In the genomic region with DNA sequence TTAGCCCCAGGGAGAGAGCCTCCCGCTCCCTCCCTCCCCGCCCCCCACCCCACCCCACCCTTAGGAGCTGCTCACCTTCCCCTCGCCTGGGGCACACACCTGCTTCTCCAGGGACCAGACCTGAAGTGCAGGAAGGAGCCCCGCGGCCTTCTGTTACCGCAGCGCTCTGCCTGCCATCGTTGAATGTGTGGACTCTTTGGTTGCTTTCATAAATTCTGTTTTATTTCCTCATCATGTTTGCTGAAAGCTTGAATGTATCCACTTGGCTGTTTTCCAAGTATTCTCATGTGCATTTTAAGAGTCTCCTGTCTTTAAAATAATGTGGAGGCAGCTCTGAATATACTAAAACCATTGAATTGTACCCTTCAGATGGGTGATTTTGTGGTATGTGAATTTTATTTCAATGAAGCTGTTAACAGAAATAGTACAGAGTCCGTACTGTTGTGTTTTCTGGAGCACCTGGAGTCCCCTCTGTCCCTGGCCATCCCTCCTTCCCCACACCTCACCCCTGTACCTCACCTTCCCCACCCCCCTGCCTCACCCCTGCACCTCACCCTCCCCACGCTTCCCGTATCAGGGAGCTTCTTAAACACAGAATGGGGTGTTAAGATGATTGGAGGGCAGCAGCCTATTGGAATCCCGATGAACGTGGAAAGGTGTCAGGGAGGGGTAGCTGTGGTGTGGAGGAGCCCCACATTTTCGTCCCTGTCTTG, we compare ENCODE assay signal across 1 cellular context.
TF ChIP-seq lines count a peak whose summit lies in the region.

No MANE protein-coding gene starts in this region.

TF ChIP-seq in HepG2, 621 proteins besides CTCF, POLR2A, EP300 and RAD21:
- TF ChIP-seq ZSCAN25 (CRISPR knock-in tag; IDR thresholded peaks at IDR 0.05) (peak; percentile 92), HOXA3 (CRISPR knock-in tag; IDR thresholded peaks at IDR 0.05) (no peak), TERF1 (CRISPR knock-in tag; IDR thresholded peaks at IDR 0.05) (no peak), CEBPG (CRISPR knock-in tag; IDR thresholded peaks at IDR 0.05) (no peak), ZNF576 (CRISPR knock-in tag; IDR thresholded peaks at IDR 0.05) (no peak), CHCHD3 (CRISPR knock-in tag; IDR thresholded peaks at IDR 0.05) (no peak), NPAS2 (CRISPR knock-in tag; IDR thresholded peaks at IDR 0.05; ENCODE audit: borderline replicate concordance) (no peak), ZNF484 (CRISPR knock-in tag; IDR thresholded peaks at IDR 0.05; ENCODE audit: borderline replicate concordance, low read depth) (no peak), JARID2 (CRISPR knock-in tag; IDR thresholded peaks at IDR 0.05; ENCODE audit: insufficient replicate concordance) (no peak), HIC2 (CRISPR knock-in tag; IDR thresholded peaks at IDR 0.05; ENCODE audit: low read depth) (no peak), SNAI1 (CRISPR knock-in tag; IDR thresholded peaks at IDR 0.05; ENCODE audit: borderline replicate concordance) (no peak), HIVEP1 (CRISPR knock-in tag; IDR thresholded peaks at IDR 0.05) (no peak), KDM3A (CRISPR knock-in tag; IDR thresholded peaks at IDR 0.05; ENCODE audit: low read depth) (no peak), ZXDC (CRISPR knock-in tag; IDR thresholded peaks at IDR 0.05) (no peak), ZKSCAN8 (CRISPR knock-in tag; IDR thresholded peaks at IDR 0.05; ENCODE audit: borderline replicate concordance) (no peak), ZNF710 (CRISPR knock-in tag; IDR thresholded peaks at IDR 0.05; ENCODE audit: borderline replicate concordance) (0 out of 2 replicates have a peak, but pooled peaks have one; percentile 38), TGIF2 (CRISPR knock-in tag; IDR thresholded peaks at IDR 0.05) (no peak), MATR3 (CRISPR knock-in tag; IDR thresholded peaks at IDR 0.05) (no peak), ZNF230 (CRISPR knock-in tag; IDR thresholded peaks at IDR 0.05) (no peak), ZBTB4 (CRISPR knock-in tag; IDR thresholded peaks at IDR 0.05; ENCODE audit: borderline replicate concordance) (no peak), PCBP2 (optimal IDR thresholded peaks at IDR 0.05; ENCODE audit: low read depth, low read length, poor library complexity, severe bottlenecking) (peak; percentile 23), ZNF333 (CRISPR knock-in tag; IDR thresholded peaks at IDR 0.05; ENCODE audit: borderline replicate concordance) (no peak), PHF21A (CRISPR knock-in tag; IDR thresholded peaks at IDR 0.05) (no peak)
- TF ChIP-seq, protein P1, sequence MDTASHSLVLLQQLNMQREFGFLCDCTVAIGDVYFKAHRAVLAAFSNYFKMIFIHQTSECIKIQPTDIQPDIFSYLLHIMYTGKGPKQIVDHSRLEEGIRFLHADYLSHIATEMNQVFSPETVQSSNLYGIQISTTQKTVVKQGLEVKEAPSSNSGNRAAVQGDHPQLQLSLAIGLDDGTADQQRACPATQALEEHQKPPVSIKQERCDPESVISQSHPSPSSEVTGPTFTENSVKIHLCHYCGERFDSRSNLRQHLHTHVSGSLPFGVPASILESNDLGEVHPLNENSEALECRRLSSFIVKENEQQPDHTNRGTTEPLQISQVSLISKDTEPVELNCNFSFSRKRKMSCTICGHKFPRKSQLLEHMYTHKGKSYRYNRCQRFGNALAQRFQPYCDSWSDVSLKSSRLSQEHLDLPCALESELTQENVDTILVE (CRISPR knock-in tag; IDR thresholded peaks at IDR 0.05), result no peak
